ENCODE assay signal across 8 cellular contexts in genomic region chr5:6728011-6728794, GRCh38. TPM values are rescaled to one million over a fixed set of nuclear protein-coding genes. Genes with fewer than 3 reads are reported as not detected.
DNase-seq lines count a peak whose midpoint lies in the region; ATAC-seq and TF ChIP-seq lines count a peak whose summit lies in the region.

No MANE protein-coding gene starts in this region.

- H3K36me3 Mint-ChIP-seq in activated CD4-positive, alpha-beta T cell treated with anti-CD3 and anti-CD28 coated beads, Interleukin-2, amount 10 ng/mL, durations not matched to agents 24 days and 14 days (ENCODE audit: low read depth) = peaks cover 33% of the 10 kb centered on the region
- H3K36me3 Mint-ChIP-seq in mesothelial cell of epicardium = no peaks in the 10 kb centered on the region

- no peak for DNase-seq in activated CD4-positive, alpha-beta T cell treated with anti-CD3 and anti-CD28 coated beads, Interleukin-2, amount 10 ng/mL, durations not matched to agents 24 days and 14 days
- no peak for DNase-seq in activated CD4-positive, alpha-beta T cell treated with anti-CD3 and anti-CD28 coated beads, Interleukin-2, amount 50 U/mL, for 48 hours
- peak; percentile 28 to 71 for DNase-seq in NCI-H526 (lab: John Stamatoyannopoulos, UW)
- DNase-seq in mesothelial cell of epicardium (ENCODE audit: low spot score in 2 of 2, unreplicated experiment in 2 of 2) = no peak
- DNase-seq in HUDEP-2 (lab: John Stamatoyannopoulos, UW; ENCODE audit: unreplicated experiment in 76 of 76) = no peak
- DNase-seq in SW480 (ENCODE audit: low spot score) = no peak
- DNase-seq in stimulated activated CD4-positive, alpha-beta T cell treated with anti-CD3 and anti-CD28 coated beads, Interleukin-4, amount 100 ng/mL, for 4 hours = no peak

- intact Hi-C loops in activated CD4-positive, alpha-beta T cell treated with anti-CD3 and anti-CD28 coated beads, Interleukin-2, amount 10 ng/mL, durations not matched to agents 24 days and 14 days (cut with micrococcal nuclease) = no loop called here

- peak overlapping the region; percentile 4 for H3K27ac Mint-ChIP-seq in activated CD4-positive, alpha-beta T cell treated with anti-CD3 and anti-CD28 coated beads, Interleukin-2, amount 10 ng/mL, durations not matched to agents 24 days and 14 days
- H3K27ac Mint-ChIP-seq in mesothelial cell of epicardium = peak overlapping the region; percentile 70

- H3K9me3 Mint-ChIP-seq in activated CD4-positive, alpha-beta T cell treated with anti-CD3 and anti-CD28 coated beads, Interleukin-2, amount 10 ng/mL, durations not matched to agents 24 days and 14 days = no peaks in the 10 kb centered on the region
- H3K9me3 Mint-ChIP-seq in mesothelial cell of epicardium = no peaks in the 10 kb centered on the region

- no peaks in the 10 kb centered on the region for H3K27me3 Mint-ChIP-seq in activated CD4-positive, alpha-beta T cell treated with anti-CD3 and anti-CD28 coated beads, Interleukin-2, amount 10 ng/mL, durations not matched to agents 24 days and 14 days
- H3K27me3 Mint-ChIP-seq in mesothelial cell of epicardium (ENCODE audit: low read depth) = no peaks in the 10 kb centered on the region

- ATAC-seq in HG02943 (IDR thresholded peaks at IDR 0.05; ENCODE audit: low read depth, unreplicated experiment) = peak; percentile 59

- no peak overlapping the region for H3K4me3 Mint-ChIP-seq in activated CD4-positive, alpha-beta T cell treated with anti-CD3 and anti-CD28 coated beads, Interleukin-2, amount 10 ng/mL, durations not matched to agents 24 days and 14 days
- H3K4me3 Mint-ChIP-seq in mesothelial cell of epicardium = no peak overlapping the region

- TF ChIP-seq CTCF in mesothelial cell of epicardium (IDR thresholded peaks at IDR 0.05; ENCODE audit: unreplicated experiment) = no peak

- H3K4me1 Mint-ChIP-seq in activated CD4-positive, alpha-beta T cell treated with anti-CD3 and anti-CD28 coated beads, Interleukin-2, amount 10 ng/mL, durations not matched to agents 24 days and 14 days = peaks cover 69% of the 10 kb centered on the region
- H3K4me1 Mint-ChIP-seq in mesothelial cell of epicardium = peaks cover 23% of the 10 kb centered on the region

RNA-seq across cellular contexts. Expression of gene TENT4A, which starts 15.0 kb away (rescaled TPM):
- total RNA-seq in activated CD4-positive, alpha-beta T cell treated with anti-CD3 and anti-CD28 coated beads, Interleukin-2, amount 10 ng/mL, durations not matched to agents 24 days and 14 days = 38.8 and 43.4 TPM in 2 replicates
- 38.0 to 46.3 TPM (median 45.7 TPM) in 3 replicates for total RNA-seq in mesothelial cell of epicardium

Comparison
In these comparisons a context has a peak if more than half of its experiments do, and no peak if none do; other contexts are left out.
1. DNase-seq: peak in NCI-H526 (2 of 2); none in activated CD4-positive, alpha-beta T cell treated with anti-CD3 and anti-CD28 coated beads, Interleukin-2, amount 10 ng/mL, durations not matched to agents 24 days and 14 days (single experiment), activated CD4-positive, alpha-beta T cell treated with anti-CD3 and anti-CD28 coated beads, Interleukin-2, amount 50 U/mL, for 48 hours (0 of 2), mesothelial cell of epicardium (0 of 2), HUDEP-2 (0 of 76), SW480 (single experiment) and stimulated activated CD4-positive, alpha-beta T cell treated with anti-CD3 and anti-CD28 coated beads, Interleukin-4, amount 100 ng/mL, for 4 hours (0 of 2).